In genomic region chr9:128192601-128193371, GRCh38 we compare ENCODE assay signal across 1 cellular context.
TF ChIP-seq lines count a peak whose summit lies in the region.

No MANE protein-coding gene starts in this region.

TF ChIP-seq in K562, 482 proteins besides CTCF, POLR2A, EP300 and RAD21 (continues in another document):
- TF ChIP-seq TFAM (CRISPR knock-in tag; conservative IDR thresholded peaks at IDR 0.05) (no peak), RBM14 (IDR thresholded peaks at IDR 0.05; ENCODE audit: borderline replicate concordance, insufficient read depth, low read depth, low read length) (no peak), MXI1 (IDR thresholded peaks at IDR 0.05; ENCODE audit: low read depth, low read length) (peak; percentile 49; the same call in 1 of the 2 replicates), JUND (IDR thresholded peaks at IDR 0.05; ENCODE audit: borderline replicate concordance, low read depth, low read length) (peak; percentile 87), JUND (tag; IDR thresholded peaks at IDR 0.05; ENCODE audit: borderline replicate concordance, low read depth, low read length) (peak; percentile 76; the same call in 1 of the 3 replicates), RBM39 (optimal IDR thresholded peaks at IDR 0.05; ENCODE audit: low read depth, low read length) (no peak), ADNP (tag; IDR thresholded peaks at IDR 0.05) (no peak), BRCA1 (IDR thresholded peaks at IDR 0.05) (no peak), BRCA1 (CRISPR knock-in tag; IDR thresholded peaks at IDR 0.05) (no peak), ZNF133 (CRISPR knock-in tag; IDR thresholded peaks at IDR 0.05) (peak; percentile 15; the same call in 1 of the 2 replicates), ZZZ3 (IDR thresholded peaks at IDR 0.05) (no peak), CLOCK (CRISPR knock-in tag; IDR thresholded peaks at IDR 0.05; ENCODE audit: borderline replicate concordance) (peak; percentile 70; the same call in 1 of the 2 replicates), C11orf30 (IDR thresholded peaks at IDR 0.05; ENCODE audit: low read depth) (no peak), ERF (CRISPR knock-in tag; IDR thresholded peaks at IDR 0.05) (0 out of 2 replicates have a peak, but pooled peaks have one; percentile 50), ZNF324 (CRISPR knock-in tag; IDR thresholded peaks at IDR 0.05) (peak; percentile 61; the same call in 1 of the 2 replicates), UBTF (IDR thresholded peaks at IDR 0.05; ENCODE audit: borderline replicate concordance in 1 of 2, low read depth in 2 of 2, low read length in 2 of 2) (peak; percentile 93 to 99; a peak in 3 of 4 replicates), GTF3C2 (IDR thresholded peaks at IDR 0.05; ENCODE audit: borderline replicate concordance, extremely low read depth, insufficient read length) (no peak), NFE2L1 (tag; IDR thresholded peaks at IDR 0.05; ENCODE audit: borderline replicate concordance, low read depth) (no peak), NCOA2 (IDR thresholded peaks at IDR 0.05; ENCODE audit: partially characterized antibody in 2 of 2) (no peak), DDX20 (tag; IDR thresholded peaks at IDR 0.05; ENCODE audit: low read depth) (no peak), MCM3 (IDR thresholded peaks at IDR 0.05) (no peak), MAZ (CRISPR knock-in tag; conservative IDR thresholded peaks at IDR 0.05 in 1 of 2, IDR thresholded peaks at IDR 0.05 in 1 of 2) (peak; percentile 42 to 86), BDP1 (IDR thresholded peaks at IDR 0.05; ENCODE audit: insufficient read depth, insufficient read length) (no peak), TCF15 (CRISPR knock-in tag; IDR thresholded peaks at IDR 0.05) (peak; percentile 84; the same call in 1 of the 2 replicates), HDAC6 (IDR thresholded peaks at IDR 0.05; ENCODE audit: low read depth, low read length) (no peak), ZBTB17 (CRISPR knock-in tag; IDR thresholded peaks at IDR 0.05) (peak; percentile 79; the same call in 1 of the 2 replicates), ZNF12 (CRISPR knock-in tag; IDR thresholded peaks at IDR 0.05) (no peak), SUPT5H (IDR thresholded peaks at IDR 0.05) (no peak), POLR3A (IDR thresholded peaks at IDR 0.05; ENCODE audit: borderline replicate concordance, extremely low read depth, insufficient read depth, insufficient read length) (no peak), ARID2 (IDR thresholded peaks at IDR 0.05) (no peak), XRCC3 (IDR thresholded peaks at IDR 0.05) (no peak), E2F4 (CRISPR knock-in tag; IDR thresholded peaks at IDR 0.05; ENCODE audit: low read depth) (no peak), STAT5B (CRISPR knock-in tag; IDR thresholded peaks at IDR 0.05) (no peak), HDAC3 (IDR thresholded peaks at IDR 0.05; ENCODE audit: borderline replicate concordance, partially characterized antibody) (no peak), MCM2 (IDR thresholded peaks at IDR 0.05; ENCODE audit: low read depth) (no peak), PRMT5 (CRISPR knock-in tag; IDR thresholded peaks at IDR 0.05) (no peak), GABPA (tag; conservative IDR thresholded peaks at IDR 0.05; ENCODE audit: low read depth) (no peak), KAT2B (IDR thresholded peaks at IDR 0.05; ENCODE audit: low read depth, low read length) (no peak)
- TF ChIP-seq, protein P1, sequence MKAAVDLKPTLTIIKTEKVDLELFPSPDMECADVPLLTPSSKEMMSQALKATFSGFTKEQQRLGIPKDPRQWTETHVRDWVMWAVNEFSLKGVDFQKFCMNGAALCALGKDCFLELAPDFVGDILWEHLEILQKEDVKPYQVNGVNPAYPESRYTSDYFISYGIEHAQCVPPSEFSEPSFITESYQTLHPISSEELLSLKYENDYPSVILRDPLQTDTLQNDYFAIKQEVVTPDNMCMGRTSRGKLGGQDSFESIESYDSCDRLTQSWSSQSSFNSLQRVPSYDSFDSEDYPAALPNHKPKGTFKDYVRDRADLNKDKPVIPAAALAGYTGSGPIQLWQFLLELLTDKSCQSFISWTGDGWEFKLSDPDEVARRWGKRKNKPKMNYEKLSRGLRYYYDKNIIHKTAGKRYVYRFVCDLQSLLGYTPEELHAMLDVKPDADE (conservative IDR thresholded peaks at IDR 0.05; ENCODE audit: control insufficient read depth, low read depth, low read length): no peak
- TF ChIP-seq, protein P2, sequence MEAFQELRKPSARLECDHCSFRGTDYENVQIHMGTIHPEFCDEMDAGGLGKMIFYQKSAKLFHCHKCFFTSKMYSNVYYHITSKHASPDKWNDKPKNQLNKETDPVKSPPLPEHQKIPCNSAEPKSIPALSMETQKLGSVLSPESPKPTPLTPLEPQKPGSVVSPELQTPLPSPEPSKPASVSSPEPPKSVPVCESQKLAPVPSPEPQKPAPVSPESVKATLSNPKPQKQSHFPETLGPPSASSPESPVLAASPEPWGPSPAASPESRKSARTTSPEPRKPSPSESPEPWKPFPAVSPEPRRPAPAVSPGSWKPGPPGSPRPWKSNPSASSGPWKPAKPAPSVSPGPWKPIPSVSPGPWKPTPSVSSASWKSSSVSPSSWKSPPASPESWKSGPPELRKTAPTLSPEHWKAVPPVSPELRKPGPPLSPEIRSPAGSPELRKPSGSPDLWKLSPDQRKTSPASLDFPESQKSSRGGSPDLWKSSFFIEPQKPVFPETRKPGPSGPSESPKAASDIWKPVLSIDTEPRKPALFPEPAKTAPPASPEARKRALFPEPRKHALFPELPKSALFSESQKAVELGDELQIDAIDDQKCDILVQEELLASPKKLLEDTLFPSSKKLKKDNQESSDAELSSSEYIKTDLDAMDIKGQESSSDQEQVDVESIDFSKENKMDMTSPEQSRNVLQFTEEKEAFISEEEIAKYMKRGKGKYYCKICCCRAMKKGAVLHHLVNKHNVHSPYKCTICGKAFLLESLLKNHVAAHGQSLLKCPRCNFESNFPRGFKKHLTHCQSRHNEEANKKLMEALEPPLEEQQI (IDR thresholded peaks at IDR 0.05): no peak
- TF ChIP-seq, protein P3, sequence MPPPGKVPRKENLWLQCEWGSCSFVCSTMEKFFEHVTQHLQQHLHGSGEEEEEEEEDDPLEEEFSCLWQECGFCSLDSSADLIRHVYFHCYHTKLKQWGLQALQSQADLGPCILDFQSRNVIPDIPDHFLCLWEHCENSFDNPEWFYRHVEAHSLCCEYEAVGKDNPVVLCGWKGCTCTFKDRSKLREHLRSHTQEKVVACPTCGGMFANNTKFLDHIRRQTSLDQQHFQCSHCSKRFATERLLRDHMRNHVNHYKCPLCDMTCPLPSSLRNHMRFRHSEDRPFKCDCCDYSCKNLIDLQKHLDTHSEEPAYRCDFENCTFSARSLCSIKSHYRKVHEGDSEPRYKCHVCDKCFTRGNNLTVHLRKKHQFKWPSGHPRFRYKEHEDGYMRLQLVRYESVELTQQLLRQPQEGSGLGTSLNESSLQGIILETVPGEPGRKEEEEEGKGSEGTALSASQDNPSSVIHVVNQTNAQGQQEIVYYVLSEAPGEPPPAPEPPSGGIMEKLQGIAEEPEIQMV (tag; conservative IDR thresholded peaks at IDR 0.05; ENCODE audit: low read depth): no peak
- TF ChIP-seq, protein P4, sequence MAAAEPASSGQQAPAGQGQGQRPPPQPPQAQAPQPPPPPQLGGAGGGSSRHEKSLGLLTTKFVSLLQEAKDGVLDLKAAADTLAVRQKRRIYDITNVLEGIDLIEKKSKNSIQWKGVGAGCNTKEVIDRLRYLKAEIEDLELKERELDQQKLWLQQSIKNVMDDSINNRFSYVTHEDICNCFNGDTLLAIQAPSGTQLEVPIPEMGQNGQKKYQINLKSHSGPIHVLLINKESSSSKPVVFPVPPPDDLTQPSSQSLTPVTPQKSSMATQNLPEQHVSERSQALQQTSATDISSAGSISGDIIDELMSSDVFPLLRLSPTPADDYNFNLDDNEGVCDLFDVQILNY (CRISPR knock-in tag; IDR thresholded peaks at IDR 0.05): no peak
- TF ChIP-seq, protein P5, sequence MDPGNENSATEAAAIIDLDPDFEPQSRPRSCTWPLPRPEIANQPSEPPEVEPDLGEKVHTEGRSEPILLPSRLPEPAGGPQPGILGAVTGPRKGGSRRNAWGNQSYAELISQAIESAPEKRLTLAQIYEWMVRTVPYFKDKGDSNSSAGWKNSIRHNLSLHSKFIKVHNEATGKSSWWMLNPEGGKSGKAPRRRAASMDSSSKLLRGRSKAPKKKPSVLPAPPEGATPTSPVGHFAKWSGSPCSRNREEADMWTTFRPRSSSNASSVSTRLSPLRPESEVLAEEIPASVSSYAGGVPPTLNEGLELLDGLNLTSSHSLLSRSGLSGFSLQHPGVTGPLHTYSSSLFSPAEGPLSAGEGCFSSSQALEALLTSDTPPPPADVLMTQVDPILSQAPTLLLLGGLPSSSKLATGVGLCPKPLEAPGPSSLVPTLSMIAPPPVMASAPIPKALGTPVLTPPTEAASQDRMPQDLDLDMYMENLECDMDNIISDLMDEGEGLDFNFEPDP (CRISPR knock-in tag; IDR thresholded peaks at IDR 0.05): no peak
- TF ChIP-seq, protein P6, sequence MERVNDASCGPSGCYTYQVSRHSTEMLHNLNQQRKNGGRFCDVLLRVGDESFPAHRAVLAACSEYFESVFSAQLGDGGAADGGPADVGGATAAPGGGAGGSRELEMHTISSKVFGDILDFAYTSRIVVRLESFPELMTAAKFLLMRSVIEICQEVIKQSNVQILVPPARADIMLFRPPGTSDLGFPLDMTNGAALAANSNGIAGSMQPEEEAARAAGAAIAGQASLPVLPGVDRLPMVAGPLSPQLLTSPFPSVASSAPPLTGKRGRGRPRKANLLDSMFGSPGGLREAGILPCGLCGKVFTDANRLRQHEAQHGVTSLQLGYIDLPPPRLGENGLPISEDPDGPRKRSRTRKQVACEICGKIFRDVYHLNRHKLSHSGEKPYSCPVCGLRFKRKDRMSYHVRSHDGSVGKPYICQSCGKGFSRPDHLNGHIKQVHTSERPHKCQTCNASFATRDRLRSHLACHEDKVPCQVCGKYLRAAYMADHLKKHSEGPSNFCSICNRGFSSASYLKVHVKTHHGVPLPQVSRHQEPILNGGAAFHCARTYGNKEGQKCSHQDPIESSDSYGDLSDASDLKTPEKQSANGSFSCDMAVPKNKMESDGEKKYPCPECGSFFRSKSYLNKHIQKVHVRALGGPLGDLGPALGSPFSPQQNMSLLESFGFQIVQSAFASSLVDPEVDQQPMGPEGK (CRISPR knock-in tag; IDR thresholded peaks at IDR 0.05; ENCODE audit: borderline replicate concordance): no peak
